Comparison of ENCODE assay signal across 1 cellular context in genomic region chr16:165218-165538, GRCh38.
TF ChIP-seq lines count a peak whose summit lies in the region.

No MANE protein-coding gene starts in this region.

TF ChIP-seq in WTC11, 78 proteins besides CTCF, POLR2A, EP300 and RAD21 (continued from another document):
- TF ChIP-seq ATF6 (CRISPR knock-in tag; IDR thresholded peaks at IDR 0.05) (no peak), JUN (CRISPR knock-in tag; IDR thresholded peaks at IDR 0.05) (no peak), RELA (CRISPR knock-in tag; IDR thresholded peaks at IDR 0.05; ENCODE audit: borderline replicate concordance) (no peak), PRDM15 (CRISPR knock-in tag; IDR thresholded peaks at IDR 0.05) (no peak), E2F5 (CRISPR knock-in tag; IDR thresholded peaks at IDR 0.05) (no peak), ZNF138 (CRISPR knock-in tag; conservative IDR thresholded peaks at IDR 0.05) (no peak), FOXP4 (CRISPR knock-in tag; IDR thresholded peaks at IDR 0.05) (no peak), CDX4 (CRISPR knock-in tag; IDR thresholded peaks at IDR 0.05; ENCODE audit: borderline replicate concordance) (no peak)
